Comparison of ENCODE assay signal across 8 cellular contexts in the genomic region with DNA sequence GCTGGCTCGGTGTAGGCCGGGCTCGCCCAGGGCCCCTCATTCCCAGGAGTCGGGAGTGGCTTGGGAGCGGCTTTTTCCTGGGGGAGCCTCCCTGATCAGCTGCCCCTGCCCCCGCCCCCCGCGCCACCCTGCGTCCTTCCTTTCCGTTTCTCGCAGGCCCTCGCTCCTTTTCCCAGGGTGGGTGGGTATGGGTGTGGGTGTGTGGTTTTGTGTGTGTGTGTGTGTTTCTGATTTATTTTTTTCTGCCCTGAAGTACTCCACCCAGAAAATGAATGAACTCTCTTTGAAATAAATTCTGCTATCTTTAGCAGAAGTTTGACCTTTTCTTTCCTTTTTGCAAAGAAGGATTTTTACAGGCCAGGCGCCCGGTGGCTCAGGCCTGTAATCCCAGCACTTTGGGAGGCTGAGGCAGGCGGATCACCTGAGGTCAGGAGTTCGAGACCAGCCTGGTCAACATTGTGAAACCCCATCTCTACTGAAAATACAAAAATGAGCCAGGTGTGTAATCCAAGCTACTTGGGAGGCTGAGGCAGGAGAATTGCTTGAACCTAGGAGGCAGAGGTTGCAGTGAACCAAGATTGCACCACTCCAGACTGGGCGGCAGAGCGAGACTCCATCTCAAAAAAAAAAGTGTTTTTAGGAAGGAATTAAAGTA. TPM values are rescaled to one million over a fixed set of nuclear protein-coding genes. Genes with fewer than 3 reads are reported as not detected.
DNase-seq lines count a peak whose midpoint lies in the region; ATAC-seq and TF ChIP-seq lines count a peak whose summit lies in the region.

No MANE protein-coding gene starts in this region.

- DNase-seq in cardiac muscle cell (ENCODE audit: low read depth in 1 of 2, low spot score in 1 of 2) (no peak), cardiac septum (ENCODE audit: low spot score) (no peak), NOMO-1 (lab: John Stamatoyannopoulos, UW; ENCODE audit: unreplicated experiment in 2 of 2) (peak; percentile 15 to 59), prostate gland (ENCODE audit: low spot score) (no peak), posterior vena cava (ENCODE audit: low spot score) (no peak), C1 segment of cervical spinal cord (lab: John Stamatoyannopoulos, UW) (no peak)
- no peak for DNase-seq in effector memory CD8-positive, alpha-beta T cell
- no peak for DNase-seq in stimulated activated CD4-positive, alpha-beta T cell treated with anti-CD3 and anti-CD28 coated beads, Interleukin-4, amount 100 ng/mL, for 1 hour

- WGBS in prostate gland: 13% methylated on average over 18 of the region's 18 CpGs

- peaks cover 42 to 62% of the 10 kb centered on the region in 2 donors for H3K4me1 Mint-ChIP-seq in effector memory CD8-positive, alpha-beta T cell (ENCODE audit: low read depth in 2 of 2)

- peak overlapping the region; percentile 89 to 90 for H3K4me3 Mint-ChIP-seq in effector memory CD8-positive, alpha-beta T cell

- no peak for TF ChIP-seq POLR2A in prostate gland (IDR thresholded peaks at IDR 0.05)

- no peak overlapping the region for H3K4me3 ChIP-seq in cardiac muscle cell
- peak overlapping the region; percentile 1 to 26 for H3K4me3 ChIP-seq in prostate gland

- H3K9me3 ChIP-seq in cardiac muscle cell (ENCODE audit: low read depth) (no peaks in the 10 kb centered on the region), prostate gland (no peaks in the 10 kb centered on the region)

- H3K27ac Mint-ChIP-seq in effector memory CD8-positive, alpha-beta T cell: peak overlapping the region; percentile 96 to 97

- H3K27me3 ChIP-seq in cardiac muscle cell (no peaks in the 10 kb centered on the region), prostate gland (replicated peaks; ENCODE audit: insufficient read depth) (no peaks in the 10 kb centered on the region)

- intact Hi-C loops in cardiac septum (cut with DNase I) (loop anchor here (2.0 kb wide), 1 partner anchor 63 kb away; a partner anchor contains a TSS), prostate gland (cut with DNase I) (loop anchor here (2.0 kb wide), 2 partner anchors 53 to 63 kb away; a partner anchor contains a TSS), posterior vena cava (cut with DNase I) (loop anchor here in 1 of 2 donors (2.0 to 5.0 kb wide), 2 partner anchors 21 to 63 kb away; a partner anchor contains a TSS)

- H3K27ac ChIP-seq in cardiac muscle cell: peak overlapping the region; percentile 100
- H3K27ac ChIP-seq in prostate gland: peak overlapping the region; percentile 88 to 94

- peaks cover 39% of the 10 kb centered on the region for H3K36me3 Mint-ChIP-seq in effector memory CD8-positive, alpha-beta T cell (ENCODE audit: insufficient read depth)

- H3K27me3 Mint-ChIP-seq in effector memory CD8-positive, alpha-beta T cell: no peaks in the 10 kb centered on the region

- peaks cover 11% of the 10 kb centered on the region for H3K4me1 ChIP-seq in cardiac muscle cell (ENCODE audit: low read depth)
- H3K4me1 ChIP-seq in prostate gland (replicated peaks): peaks cover 5% of the 10 kb centered on the region

- H3K36me3 ChIP-seq in cardiac muscle cell: peaks cover 7% of the 10 kb centered on the region
- no peaks in the 10 kb centered on the region for H3K36me3 ChIP-seq in prostate gland

- TF ChIP-seq CTCF in cardiac muscle cell (IDR thresholded peaks at IDR 0.05; ENCODE audit: low read depth, low read length) (no peak), prostate gland (IDR thresholded peaks at IDR 0.05) (no peak)

- no peaks in the 10 kb centered on the region for H3K9me3 Mint-ChIP-seq in effector memory CD8-positive, alpha-beta T cell

- peak; percentile 45 for ATAC-seq in effector memory CD8-positive, alpha-beta T cell (replicated peaks)

RNA-seq across cellular contexts. Expression of a gene that starts 30.0 kb away (rescaled TPM):
- total RNA-seq in cardiac muscle cell (21.1 and 22.1 TPM in 2 replicates), cardiac septum (15.9 TPM), prostate gland (10 to 100 TPM; 30.9 to 61.7 TPM), posterior vena cava (10 to 100 TPM; 27.8 to 29.0 TPM)
- polyA plus RNA-seq in cardiac muscle cell: 22.6 and 23.9 TPM in 2 replicates

Comparison
In these comparisons a context has a peak if more than half of its experiments do, and no peak if none do; other contexts are left out.
1. DNase-seq: peak in NOMO-1 (2 of 2); none in cardiac muscle cell (0 of 2), cardiac septum (single experiment), effector memory CD8-positive, alpha-beta T cell (0 of 3), prostate gland (single experiment), posterior vena cava (single experiment), C1 segment of cervical spinal cord (0 of 14) and stimulated activated CD4-positive, alpha-beta T cell treated with anti-CD3 and anti-CD28 coated beads, Interleukin-4, amount 100 ng/mL, for 1 hour (single experiment).